In genomic region chr15:92733090-92733933, GRCh38 we compare ENCODE assay signal across 9 cellular contexts.
A peak's percentile ranks its signal among the peaks of the same experiment; 100 is the strongest.
DNase-seq lines count a peak whose midpoint lies in the region; ATAC-seq, FAIRE-seq and TF ChIP-seq lines count a peak whose summit lies in the region.
"Had no signal": no experiment of that assay in that cellular context is flagged by ENCODE, and none has a peak within 500 bp of the region (broad histone marks: within the 10 kb centered on the region; RNA-seq: fewer than 3 reads in every experiment).

No MANE protein-coding gene starts in this region.

- TF ChIP-seq RAD21 in liver (IDR thresholded peaks at IDR 0.05) (no peak), HepG2 (CRISPR knock-in tag; IDR thresholded peaks at IDR 0.05) (no peak)

- no peak for DNase-seq in HepG2 (ENCODE audit: low spot score)
- DNase-seq in astrocyte of the cerebellum (ENCODE audit: low read depth): no peak
- DNase-seq in lower lobe of right lung: no peak
- DNase-seq in upper lobe of left lung: no peak
- DNase-seq in D341Med (ENCODE audit: low spot score): no peak
- DNase-seq in anterior cingulate cortex (lab: John Stamatoyannopoulos, UW): no peak
- DNase-seq: GF-D8 had no signal

- H3K27ac ChIP-seq in liver (ENCODE audit: low read depth in 1 of 2, low read length in 2 of 2) (no peak overlapping the region), HepG2 (ENCODE audit: extremely low read length, insufficient read depth, low read length) (no peak overlapping the region), lower lobe of right lung (peak overlapping the region; percentile 76), upper lobe of left lung (peak overlapping the region in 3 of 4 donors; percentile 64 to 77 (median 73))

- H3K4me1 ChIP-seq in liver (ENCODE audit: control insufficient read depth in 4 of 4, insufficient read depth in 4 of 4, low read length in 3 of 4) (no peaks in the 10 kb centered on the region), HepG2 (ENCODE audit: insufficient read depth, low read length) (no peaks in the 10 kb centered on the region), lower lobe of right lung (no peaks in the 10 kb centered on the region), upper lobe of left lung (peaks cover 0 to 5% (median 0%) of the 10 kb centered on the region in 4 donors)

- H3K36me3 ChIP-seq in liver (ENCODE audit: control insufficient read depth in 4 of 4, insufficient read depth in 3 of 4, low read depth in 1 of 4, low read length in 3 of 4) (no peaks in the 10 kb centered on the region), HepG2 (replicated peaks in 1 of 2; ENCODE audit: control insufficient read depth in 1 of 2, insufficient read depth in 2 of 2, low read length in 2 of 2) (no peaks in the 10 kb centered on the region), lower lobe of right lung (no peaks in the 10 kb centered on the region), upper lobe of left lung (no peaks in the 10 kb centered on the region)

- no TSS peak for BruUV-seq in HepG2 (replicated peaks; lab: Mats Ljungman, UMichigan)

- H3K79me2 ChIP-seq in HepG2 (ENCODE audit: insufficient read depth, low read length): no peaks in the 10 kb centered on the region

- ATAC-seq in HepG2 (no peak), lower lobe of right lung (peak in 1 of 2 donors; percentile 45), upper lobe of left lung (ENCODE audit: low FRiP score in 2 of 2) (peak in 1 of 2 donors; percentile 54), HG03097 (IDR thresholded peaks at IDR 0.05; ENCODE audit: low FRiP score, unreplicated experiment) (no peak)

- H3K9me3 ChIP-seq in liver (ENCODE audit: control insufficient read depth in 4 of 4, low read length in 3 of 4) (no peaks in the 10 kb centered on the region), HepG2 (ENCODE audit: low read length) (no peaks in the 10 kb centered on the region), lower lobe of right lung (no peaks in the 10 kb centered on the region), upper lobe of left lung (no peaks in the 10 kb centered on the region)

- in situ Hi-C loops in HepG2 (cut with HindIII; ENCODE audit: extremely low pct_ligation_motif_present, low pct_unique_long_range_greater_than_20kb): no loop called here
- in situ Hi-C loops in astrocyte of the cerebellum (cut with HindIII; ENCODE audit: low sequenced_read_pairs): no loop called here

- no peak for TF ChIP-seq CTCF in liver (IDR thresholded peaks at IDR 0.05; ENCODE audit: low read depth, low read length, missing input control)
- TF ChIP-seq CTCF in HepG2 (CRISPR knock-in tag; IDR thresholded peaks at IDR 0.05): no peak
- no peak for TF ChIP-seq CTCF in astrocyte of the cerebellum (IDR thresholded peaks at IDR 0.05; ENCODE audit: low read depth, low read length, missing control alignments)
- no peak for TF ChIP-seq CTCF in lower lobe of right lung (IDR thresholded peaks at IDR 0.05)
- TF ChIP-seq CTCF in upper lobe of left lung (IDR thresholded peaks at IDR 0.05): no peak

- H3K9ac ChIP-seq in liver (ENCODE audit: low read depth in 1 of 2, low read length in 2 of 2): no peak overlapping the region
- no peak overlapping the region for H3K9ac ChIP-seq in HepG2 (ENCODE audit: insufficient read depth, low read depth, low read length)

- intact Hi-C loops in HepG2 (cut with micrococcal nuclease; ENCODE audit: unreplicated experiment): no loop called here
- intact Hi-C loops in lower lobe of right lung (cut with DNase I): no loop called here

- CTCF ChIA-PET in HepG2 (lab: Yijun Ruan, JAX; ENCODE audit: low intra/inter-chr PET ratio, low total read pairs): no interaction called here

- TF ChIP-seq POLR2A in HepG2 (IDR thresholded peaks at IDR 0.05; ENCODE audit: insufficient read depth in 1 of 2, low read depth in 2 of 2, low read length in 2 of 2) (no peak), upper lobe of left lung (IDR thresholded peaks at IDR 0.05) (no peak)

- H3K27me3 ChIP-seq in liver (ENCODE audit: control insufficient read depth in 4 of 4, insufficient read depth in 4 of 4, low read length in 3 of 4) (no peaks in the 10 kb centered on the region), HepG2 (ENCODE audit: control insufficient read depth in 1 of 2, insufficient read depth in 2 of 2, low read length in 2 of 2) (no peaks in the 10 kb centered on the region), lower lobe of right lung (ENCODE audit: low read depth) (no peaks in the 10 kb centered on the region), upper lobe of left lung (no peaks in the 10 kb centered on the region)

- H3K4me3 ChIP-seq in liver (ENCODE audit: low read depth in 1 of 3, low read length in 3 of 3) (peak overlapping the region in 2 of 3 donors; percentile 49 to 56), HepG2 (replicated peaks in 1 of 3; ENCODE audit: insufficient read depth in 1 of 3, low read depth in 2 of 3, low read length in 3 of 3) (no peak overlapping the region), astrocyte of the cerebellum (ENCODE audit: low read depth, low read length) (peak overlapping the region; percentile 24), lower lobe of right lung (peak overlapping the region; percentile 50), upper lobe of left lung (peak overlapping the region in 3 of 4 donors; percentile 30 to 48 (median 47))

- no peak for TF ChIP-seq EP300 in HepG2 (IDR thresholded peaks at IDR 0.05; ENCODE audit: low read depth in 2 of 2, low read length in 2 of 2)
- no peak for TF ChIP-seq EP300 in HepG2 (CRISPR knock-in tag; IDR thresholded peaks at IDR 0.05; ENCODE audit: borderline replicate concordance)
- no peak for TF ChIP-seq EP300 in upper lobe of left lung (IDR thresholded peaks at IDR 0.05)

- no peak overlapping the region for H3K4me2 ChIP-seq in HepG2 (ENCODE audit: low read depth, low read length)

- POLR2A ChIA-PET in HepG2 (lab: Yijun Ruan, JAX): no interaction called here

- H4K20me1 ChIP-seq in HepG2 (ENCODE audit: insufficient read depth, low read length): no peaks in the 10 kb centered on the region

- no peak overlapping the region for H2AFZ ChIP-seq in HepG2 (ENCODE audit: low read length)

- FAIRE-seq in HepG2 (lab: Jason Lieb, UNC): no peak

- 77% methylated on average over 12 of the region's 12 CpGs for WGBS in liver
- WGBS in HepG2 (ENCODE audit: low lambda C conversion rate): 50% methylated on average over 12 of the region's 12 CpGs
- 65 to 68% methylated on average over 10 to 12 of the region's 12 CpGs for WGBS in upper lobe of left lung, 2 donors

TF ChIP-seq in liver, 16 proteins besides CTCF, POLR2A, EP300 and RAD21 (continues in another document):
- TF ChIP-seq RXRA (IDR thresholded peaks at IDR 0.05) (no peak), TAF1 (conservative IDR thresholded peaks at IDR 0.05) (no peak), YY1 (IDR thresholded peaks at IDR 0.05) (no peak)
- TF ChIP-seq, protein P1, sequence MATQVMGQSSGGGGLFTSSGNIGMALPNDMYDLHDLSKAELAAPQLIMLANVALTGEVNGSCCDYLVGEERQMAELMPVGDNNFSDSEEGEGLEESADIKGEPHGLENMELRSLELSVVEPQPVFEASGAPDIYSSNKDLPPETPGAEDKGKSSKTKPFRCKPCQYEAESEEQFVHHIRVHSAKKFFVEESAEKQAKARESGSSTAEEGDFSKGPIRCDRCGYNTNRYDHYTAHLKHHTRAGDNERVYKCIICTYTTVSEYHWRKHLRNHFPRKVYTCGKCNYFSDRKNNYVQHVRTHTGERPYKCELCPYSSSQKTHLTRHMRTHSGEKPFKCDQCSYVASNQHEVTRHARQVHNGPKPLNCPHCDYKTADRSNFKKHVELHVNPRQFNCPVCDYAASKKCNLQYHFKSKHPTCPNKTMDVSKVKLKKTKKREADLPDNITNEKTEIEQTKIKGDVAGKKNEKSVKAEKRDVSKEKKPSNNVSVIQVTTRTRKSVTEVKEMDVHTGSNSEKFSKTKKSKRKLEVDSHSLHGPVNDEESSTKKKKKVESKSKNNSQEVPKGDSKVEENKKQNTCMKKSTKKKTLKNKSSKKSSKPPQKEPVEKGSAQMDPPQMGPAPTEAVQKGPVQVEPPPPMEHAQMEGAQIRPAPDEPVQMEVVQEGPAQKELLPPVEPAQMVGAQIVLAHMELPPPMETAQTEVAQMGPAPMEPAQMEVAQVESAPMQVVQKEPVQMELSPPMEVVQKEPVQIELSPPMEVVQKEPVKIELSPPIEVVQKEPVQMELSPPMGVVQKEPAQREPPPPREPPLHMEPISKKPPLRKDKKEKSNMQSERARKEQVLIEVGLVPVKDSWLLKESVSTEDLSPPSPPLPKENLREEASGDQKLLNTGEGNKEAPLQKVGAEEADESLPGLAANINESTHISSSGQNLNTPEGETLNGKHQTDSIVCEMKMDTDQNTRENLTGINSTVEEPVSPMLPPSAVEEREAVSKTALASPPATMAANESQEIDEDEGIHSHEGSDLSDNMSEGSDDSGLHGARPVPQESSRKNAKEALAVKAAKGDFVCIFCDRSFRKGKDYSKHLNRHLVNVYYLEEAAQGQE (IDR thresholded peaks at IDR 0.05): no peak

TF ChIP-seq in HepG2, 621 proteins besides CTCF, POLR2A, EP300 and RAD21 (continues in another document):
- TF ChIP-seq HOXA5 (CRISPR knock-in tag; IDR thresholded peaks at IDR 0.05): no peak
- TF ChIP-seq MYNN (CRISPR knock-in tag; IDR thresholded peaks at IDR 0.05; ENCODE audit: low read depth): no peak
- no peak for TF ChIP-seq ARID4A (CRISPR knock-in tag; IDR thresholded peaks at IDR 0.05; ENCODE audit: borderline replicate concordance)

Comparison
In these comparisons a context has a peak if more than half of its experiments do, and no peak if none do; other contexts are left out.
1. H3K4me3 ChIP-seq: peak in liver (2 of 3), astrocyte of the cerebellum (single experiment), lower lobe of right lung (single experiment) and upper lobe of left lung (3 of 4); none in HepG2 (0 of 3).
2. H3K27ac ChIP-seq: peak in lower lobe of right lung (single experiment) and upper lobe of left lung (3 of 4); none in liver (0 of 2) and HepG2 (single experiment).